8 cellular contexts compared by ENCODE assay signal in the genomic region with DNA sequence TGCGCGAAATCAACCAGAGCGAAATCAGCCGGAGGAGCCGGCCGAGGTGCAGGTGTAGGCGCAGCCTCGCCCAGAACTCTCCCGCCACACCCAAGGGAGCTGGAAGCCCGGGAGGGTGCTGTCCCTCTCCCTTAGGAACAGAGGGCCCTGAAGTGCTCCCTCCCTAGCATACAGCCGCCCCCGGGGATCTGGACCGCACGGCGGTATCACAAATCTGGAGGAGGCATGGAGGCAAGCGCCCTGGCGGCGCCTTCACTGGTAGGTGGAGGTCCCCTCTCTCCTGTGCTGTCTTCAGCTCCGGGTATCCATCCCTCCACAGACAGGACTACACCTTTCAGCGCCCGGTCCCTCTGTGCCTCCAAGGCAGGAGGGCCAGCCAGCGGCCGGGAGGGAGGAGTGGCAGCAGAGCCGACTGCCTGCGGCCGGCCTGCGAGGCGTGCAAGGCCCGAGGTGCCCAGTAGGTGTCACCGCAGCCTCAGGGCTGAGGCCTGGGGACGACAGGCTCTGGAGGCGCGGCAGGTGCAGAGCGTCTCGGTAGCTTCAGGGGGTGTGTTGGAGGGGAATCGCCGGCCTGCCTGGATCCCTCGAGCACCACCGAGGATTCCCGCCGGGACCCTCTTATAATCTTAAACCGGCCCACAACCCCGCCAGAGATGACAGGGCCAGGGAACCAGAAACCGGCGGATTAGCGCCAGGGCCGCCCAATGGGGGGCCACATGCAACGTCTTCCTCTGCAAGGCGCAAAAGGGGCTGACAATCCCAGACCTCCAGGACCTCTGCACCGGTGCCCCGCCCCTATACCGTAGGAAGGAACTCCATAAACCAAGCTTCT. TPM values are rescaled to one million over a fixed set of nuclear protein-coding genes. Genes with fewer than 3 reads are reported as not detected.
A peak's percentile ranks its signal among the peaks of the same experiment; 100 is the strongest.
DNase-seq lines count a peak whose midpoint lies in the region; ATAC-seq lines count a peak whose summit lies in the region.

No MANE protein-coding gene starts in this region.

- CTCF ChIA-PET in activated CD4-positive, alpha-beta memory T cell treated with anti-CD3 and anti-CD28 coated beads, Interleukin-2, amount 10 ng/mL, durations not matched to agents 7 days and 5 days (lab: Charles Lee): interaction anchor here (0.5 to 8.3 kb wide), 33 partner anchors 9 to 242 kb away, joined by 3 to 115 read pairs (median 5); a partner anchor contains a TSS

- WGBS in mesendoderm (ENCODE audit: extremely low coverage, insufficient coverage, low lambda C conversion rate): no CpG with 5 or more reads among the region's 52 CpGs

- H3K4ac ChIP-seq in mesendoderm (ENCODE audit: low read depth, low read length): no peak overlapping the region

- POLR2A ChIA-PET in activated CD4-positive, alpha-beta memory T cell treated with anti-CD3 and anti-CD28 coated beads, Interleukin-2, amount 10 ng/mL, durations not matched to agents 7 days and 5 days (lab: Charles Lee): no interaction called here

- peak; percentile 55 to 90 for DNase-seq in NCI-H526 (lab: John Stamatoyannopoulos, UW)
- peak; percentile 78 for DNase-seq in activated CD4-positive, alpha-beta memory T cell treated with anti-CD3 and anti-CD28 coated beads, Interleukin-2, amount 10 ng/mL, durations not matched to agents 7 days and 5 days
- DNase-seq in effector CD8-positive, alpha-beta T cell (lab: John Stamatoyannopoulos, UW): peak; percentile 59
- DNase-seq in mesendoderm: peak; percentile 79
- DNase-seq in stimulated activated CD8-positive, alpha-beta memory T cell treated with anti-CD3 and anti-CD28 coated beads, Interleukin-15, amount 100 ng/mL, for 24 hours (ENCODE audit: low read depth): peak; percentile 40

- H3K9ac ChIP-seq in mesendoderm (ENCODE audit: low read length): no peak overlapping the region

- H4K8ac ChIP-seq in mesendoderm (ENCODE audit: low read depth, low read length): no peak overlapping the region

- no peak overlapping the region for H2AFZ ChIP-seq in ACC112 (ENCODE audit: low read length, unreplicated experiment)

- ATAC-seq in GM18867 (IDR thresholded peaks at IDR 0.05; ENCODE audit: unreplicated experiment) (peak; percentile 94), HG03175 (IDR thresholded peaks at IDR 0.05; ENCODE audit: unreplicated experiment) (peak; percentile 88)

- no peak overlapping the region for H2AK5ac ChIP-seq in mesendoderm (ENCODE audit: low read length)

- no peak overlapping the region for H4K5ac ChIP-seq in mesendoderm (ENCODE audit: low read length)

- H2BK120ac ChIP-seq in mesendoderm (ENCODE audit: low read depth, low read length): no peak overlapping the region

- no peak overlapping the region for H3K27ac ChIP-seq in ACC112 (ENCODE audit: low read depth, low read length)
- H3K27ac ChIP-seq in mesendoderm (ENCODE audit: low read depth, low read length): no peak overlapping the region

- no peaks in the 10 kb centered on the region for H3K36me3 ChIP-seq in ACC112 (ENCODE audit: insufficient read depth, low read length)
- no peaks in the 10 kb centered on the region for H3K36me3 ChIP-seq in mesendoderm (ENCODE audit: control insufficient read depth, insufficient read depth, low read length)

- H3K27me3 ChIP-seq in ACC112 (ENCODE audit: insufficient read depth, low read length): peaks cover 74% of the 10 kb centered on the region
- peaks cover 59% of the 10 kb centered on the region for H3K27me3 ChIP-seq in mesendoderm (ENCODE audit: insufficient read depth, low read length, poor library complexity)

- no peak overlapping the region for H3K56ac ChIP-seq in mesendoderm (ENCODE audit: low read length)

- H3K36me3 Mint-ChIP-seq in activated CD4-positive, alpha-beta memory T cell treated with anti-CD3 and anti-CD28 coated beads, Interleukin-2, amount 10 ng/mL, durations not matched to agents 7 days and 5 days (ENCODE audit: low read depth): no peaks in the 10 kb centered on the region

- H3K79me2 ChIP-seq in ACC112 (ENCODE audit: control insufficient read depth, insufficient read depth, low read length, unreplicated experiment) (no peaks in the 10 kb centered on the region), mesendoderm (ENCODE audit: control insufficient read depth, insufficient read depth, low read length) (no peaks in the 10 kb centered on the region)

- peaks cover 63% of the 10 kb centered on the region for H3K27me3 Mint-ChIP-seq in activated CD4-positive, alpha-beta memory T cell treated with anti-CD3 and anti-CD28 coated beads, Interleukin-2, amount 10 ng/mL, durations not matched to agents 7 days and 5 days

- no peaks in the 10 kb centered on the region for H3K9me3 Mint-ChIP-seq in activated CD4-positive, alpha-beta memory T cell treated with anti-CD3 and anti-CD28 coated beads, Interleukin-2, amount 10 ng/mL, durations not matched to agents 7 days and 5 days

- H3K4me3 ChIP-seq in ACC112 (ENCODE audit: low read depth, low read length) (peak overlapping the region; percentile 44), mesendoderm (ENCODE audit: low read length) (no peak overlapping the region)

- H2BK5ac ChIP-seq in mesendoderm (ENCODE audit: low read length): no peak overlapping the region

- H3K79me1 ChIP-seq in mesendoderm (ENCODE audit: low read length): no peaks in the 10 kb centered on the region

- no peak overlapping the region for H3K23ac ChIP-seq in mesendoderm (ENCODE audit: low read length)

- H3K4me1 Mint-ChIP-seq in activated CD4-positive, alpha-beta memory T cell treated with anti-CD3 and anti-CD28 coated beads, Interleukin-2, amount 10 ng/mL, durations not matched to agents 7 days and 5 days: peaks cover 18% of the 10 kb centered on the region

- H3K4me2 ChIP-seq in mesendoderm (ENCODE audit: low read length): no peak overlapping the region

- H3K4me1 ChIP-seq in ACC112 (ENCODE audit: control insufficient read depth, insufficient read depth, low read length, unreplicated experiment): peaks cover 9% of the 10 kb centered on the region
- no peaks in the 10 kb centered on the region for H3K4me1 ChIP-seq in mesendoderm (ENCODE audit: control insufficient read depth, low read depth, low read length)

- H2BK15ac ChIP-seq in mesendoderm (replicated peaks; ENCODE audit: low read depth): no peak overlapping the region

- H3K18ac ChIP-seq in mesendoderm (ENCODE audit: low read length): no peak overlapping the region

- no peak overlapping the region for H3K4me3 Mint-ChIP-seq in activated CD4-positive, alpha-beta memory T cell treated with anti-CD3 and anti-CD28 coated beads, Interleukin-2, amount 10 ng/mL, durations not matched to agents 7 days and 5 days

- H3K27ac Mint-ChIP-seq in activated CD4-positive, alpha-beta memory T cell treated with anti-CD3 and anti-CD28 coated beads, Interleukin-2, amount 10 ng/mL, durations not matched to agents 7 days and 5 days: no peak overlapping the region

RNA-seq across cellular contexts. Expression of a gene that starts 2.8 kb away (rescaled TPM):
- total RNA-seq in activated CD4-positive, alpha-beta memory T cell treated with anti-CD3 and anti-CD28 coated beads, Interleukin-2, amount 10 ng/mL, durations not matched to agents 7 days and 5 days: not detected
- 0.01 TPM for polyA plus RNA-seq in mesendoderm (2013, experiment 1 of 2)
- 0.06 TPM for polyA plus RNA-seq in mesendoderm (2013, experiment 2 of 2)

RNA-seq across cellular contexts. Expression of a gene that starts 16.6 kb away (rescaled TPM):
- total RNA-seq in activated CD4-positive, alpha-beta memory T cell treated with anti-CD3 and anti-CD28 coated beads, Interleukin-2, amount 10 ng/mL, durations not matched to agents 7 days and 5 days: not detected
- 0.22 TPM for polyA plus RNA-seq in mesendoderm (2013, experiment 1 of 2)
- polyA plus RNA-seq in mesendoderm (2013, experiment 2 of 2): 0.18 TPM
